Comparison of ENCODE assay signal across 19 cellular contexts in genomic region chrX:57241967-57242366, GRCh38. TPM values are rescaled to one million over a fixed set of nuclear protein-coding genes. Genes with fewer than 3 reads are reported as not detected.
"Had no signal": no experiment of that assay in that cellular context is flagged by ENCODE, and none has a peak within 500 bp of the region (broad histone marks: within the 10 kb centered on the region; RNA-seq: fewer than 3 reads in every experiment).

No MANE protein-coding gene starts in this region.

- H3K27ac Mint-ChIP-seq: memory B cell; natural killer cell; stimulated activated memory B cell treated with anti-CD40 and anti-IgM and Interleukin-4, amounts not matched to agents 10 μg/mL and 1 μg/mL and 100 μg/mL, for 72 hours; stimulated activated naive CD8-positive, alpha-beta T cell treated with anti-CD3 and anti-CD28 coated beads, Interleukin-15, Interleukin-2, amounts not matched to agents 100 ng/mL and 50 ng/mL, for 24 hours had no signal

- ATAC-seq: left lobe of liver; natural killer cell; stimulated activated memory B cell treated with anti-CD40 and anti-IgM and Interleukin-4, amounts not matched to agents 10 μg/mL and 1 μg/mL and 100 μg/mL, for 72 hours had no signal

- H3K4me3 ChIP-seq: dorsolateral prefrontal cortex, lung, ovary, prostate gland, right atrium auricular region, sigmoid colon, thoracic aorta, tibial nerve, upper lobe of left lung had no signal

- DNase-seq: dorsolateral prefrontal cortex; effector CD4-positive, alpha-beta T cell; head of caudate nucleus; natural killer cell; occipital lobe; ovary; sigmoid colon; stimulated activated CD4-positive, alpha-beta T cell treated with anti-CD3 and anti-CD28 coated beads, Interleukin-4, amount 100 ng/mL, for 4 hours; upper lobe of left lung had no signal

- H3K4me1 ChIP-seq: prostate gland, right atrium auricular region, sigmoid colon, tibial nerve, upper lobe of left lung had no signal

- H3K27ac ChIP-seq: dorsolateral prefrontal cortex, ovary, prostate gland, right atrium auricular region, sigmoid colon, thoracic aorta, tibial nerve, upper lobe of left lung had no signal

- H3K27me3 ChIP-seq: ovary, right atrium auricular region, sigmoid colon, tibial nerve, upper lobe of left lung had no signal

- H3K4me3 Mint-ChIP-seq: memory B cell; natural killer cell; stimulated activated memory B cell treated with anti-CD40 and anti-IgM and Interleukin-4, amounts not matched to agents 10 μg/mL and 1 μg/mL and 100 μg/mL, for 72 hours; stimulated activated naive CD8-positive, alpha-beta T cell treated with anti-CD3 and anti-CD28 coated beads, Interleukin-15, Interleukin-2, amounts not matched to agents 100 ng/mL and 50 ng/mL, for 24 hours had no signal

- H3K4me1 Mint-ChIP-seq: memory B cell; natural killer cell; stimulated activated memory B cell treated with anti-CD40 and anti-IgM and Interleukin-4, amounts not matched to agents 10 μg/mL and 1 μg/mL and 100 μg/mL, for 72 hours had no signal

- H3K36me3 ChIP-seq: ovary, prostate gland, right atrium auricular region, sigmoid colon, thoracic aorta, upper lobe of left lung had no signal

- H3K9me3 ChIP-seq: ovary, prostate gland, thoracic aorta, upper lobe of left lung had no signal

- H3K27me3 Mint-ChIP-seq: memory B cell; stimulated activated memory B cell treated with anti-CD40 and anti-IgM and Interleukin-4, amounts not matched to agents 10 μg/mL and 1 μg/mL and 100 μg/mL, for 72 hours; stimulated activated naive CD8-positive, alpha-beta T cell treated with anti-CD3 and anti-CD28 coated beads, Interleukin-15, Interleukin-2, amounts not matched to agents 100 ng/mL and 50 ng/mL, for 24 hours had no signal

- H3K36me3 Mint-ChIP-seq: natural killer cell had no signal

RNA-seq across cellular contexts. Expression of gene FAAH2, which starts 44.5 kb away (rescaled TPM):
- total RNA-seq: skeletal muscle tissue had no signal
